ENCODE assay signal across 8 cellular contexts in the genomic region with DNA sequence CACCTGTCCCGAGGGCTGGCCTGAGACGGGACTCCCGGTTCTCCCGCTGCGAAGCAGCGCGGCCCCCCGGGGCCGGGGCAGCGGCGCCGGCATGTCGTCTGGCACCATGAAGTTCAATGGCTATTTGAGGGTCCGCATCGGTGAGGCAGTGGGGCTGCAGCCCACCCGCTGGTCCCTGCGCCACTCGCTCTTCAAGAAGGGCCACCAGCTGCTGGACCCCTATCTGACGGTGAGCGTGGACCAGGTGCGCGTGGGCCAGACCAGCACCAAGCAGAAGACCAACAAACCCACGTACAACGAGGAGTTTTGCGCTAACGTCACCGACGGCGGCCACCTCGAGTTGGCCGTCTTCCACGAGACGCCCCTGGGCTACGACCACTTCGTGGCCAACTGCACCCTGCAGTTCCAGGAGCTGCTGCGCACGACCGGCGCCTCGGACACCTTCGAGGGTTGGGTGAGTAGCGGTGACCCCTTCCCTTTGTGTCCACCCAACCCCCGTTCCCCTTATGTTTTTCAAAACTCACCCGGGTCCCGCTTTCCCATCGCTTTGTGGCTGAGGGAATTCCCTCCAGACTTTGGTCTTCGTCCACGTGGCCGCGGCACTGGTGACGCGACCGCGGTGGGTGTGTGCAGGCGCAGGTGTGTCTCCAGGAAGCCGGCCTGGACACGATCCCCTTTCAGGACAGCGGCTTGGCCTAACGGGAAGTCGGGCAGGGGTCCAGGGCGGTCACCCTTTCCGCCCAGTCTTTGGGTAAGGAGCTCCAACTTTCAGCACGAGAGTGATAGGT.
DNase-seq lines count a peak whose midpoint lies in the region; ATAC-seq and TF ChIP-seq lines count a peak whose summit lies in the region.

No MANE protein-coding gene starts in this region.

- peak overlapping the region; percentile 43 for H3K27ac Mint-ChIP-seq in stimulated activated naive B cell treated with anti-CD40 and anti-IgM and Interleukin-4, amounts not matched to agents 10 μg/mL and 1 μg/mL and 100 μg/mL, for 72 hours

- in situ Hi-C loops in astrocyte of the cerebellum (cut with HindIII; ENCODE audit: low sequenced_read_pairs): no loop called here

- H3K4me3 ChIP-seq in LNCaP clone FGC (ENCODE audit: low read depth, low read length) (peak overlapping the region; percentile 80), astrocyte of the cerebellum (ENCODE audit: low read depth, low read length) (peak overlapping the region; percentile 49), iPS-20b (ENCODE audit: low read length) (peak overlapping the region; percentile 67)

- TF ChIP-seq CTCF in LNCaP clone FGC (IDR thresholded peaks at IDR 0.05; ENCODE audit: control insufficient read depth, extremely low read depth, insufficient read depth) (no peak), astrocyte of the cerebellum (IDR thresholded peaks at IDR 0.05; ENCODE audit: low read depth, low read length, missing control alignments) (no peak)

- peak overlapping the region; percentile 21; the same call in 1 of the 2 replicates for H3K9ac ChIP-seq in iPS-20b (ENCODE audit: low read depth, low read length)

- peaks cover 5% of the 10 kb centered on the region; the same call in 1 of the 2 replicates for H3K4me1 ChIP-seq in iPS-20b (ENCODE audit: insufficient read depth, low read length)

- H3K36me3 Mint-ChIP-seq in stimulated activated naive B cell treated with anti-CD40 and anti-IgM and Interleukin-4, amounts not matched to agents 10 μg/mL and 1 μg/mL and 100 μg/mL, for 72 hours: peaks cover 0 to 3% of the 10 kb centered on the region in 2 donors

- H3K36me3 ChIP-seq in iPS-20b (ENCODE audit: insufficient read depth, low read depth, low read length): no peaks in the 10 kb centered on the region

- peak overlapping the region; percentile 87 to 89 for H3K4me3 Mint-ChIP-seq in stimulated activated naive B cell treated with anti-CD40 and anti-IgM and Interleukin-4, amounts not matched to agents 10 μg/mL and 1 μg/mL and 100 μg/mL, for 72 hours

- peaks cover 11% of the 10 kb centered on the region; the same call in 1 of the 2 replicates for H3K9me3 ChIP-seq in iPS-20b (ENCODE audit: insufficient read depth, low read depth, low read length)

- peaks cover 9 to 12% of the 10 kb centered on the region in 2 donors for H3K4me1 Mint-ChIP-seq in stimulated activated naive B cell treated with anti-CD40 and anti-IgM and Interleukin-4, amounts not matched to agents 10 μg/mL and 1 μg/mL and 100 μg/mL, for 72 hours

- ATAC-seq in GM18867 (IDR thresholded peaks at IDR 0.05; ENCODE audit: unreplicated experiment) (peak; percentile 11), GM18873 (IDR thresholded peaks at IDR 0.05; ENCODE audit: low FRiP score, unreplicated experiment) (no peak)
- peak; percentile 14 to 31 for ATAC-seq in stimulated activated naive B cell treated with anti-CD40 and anti-IgM and Interleukin-4, amounts not matched to agents 10 μg/mL and 1 μg/mL and 100 μg/mL, for 72 hours (replicated peaks)

- peaks cover 11% of the 10 kb centered on the region in 2 donors for H3K27me3 Mint-ChIP-seq in stimulated activated naive B cell treated with anti-CD40 and anti-IgM and Interleukin-4, amounts not matched to agents 10 μg/mL and 1 μg/mL and 100 μg/mL, for 72 hours

- DNase-seq in LNCaP clone FGC (ENCODE audit: low read depth) (peak; percentile 40), astrocyte of the cerebellum (ENCODE audit: low read depth) (no peak), SIG-M5 treated with dmso at 0.1 percent for 504 hours (lab: John Stamatoyannopoulos, UW; ENCODE audit: unreplicated experiment) (no peak), GF-D8 (lab: John Stamatoyannopoulos, UW) (no peak)
- no peak for DNase-seq in stimulated activated naive B cell treated with anti-CD40 and anti-IgM and Interleukin-4, amounts not matched to agents 10 μg/mL and 1 μg/mL and 100 μg/mL, for 72 hours

- H3K27me3 ChIP-seq in iPS-20b (ENCODE audit: insufficient read depth, low read length): peaks cover 47% of the 10 kb centered on the region

- peaks cover 0 to 2% of the 10 kb centered on the region in 2 donors for H3K9me3 Mint-ChIP-seq in stimulated activated naive B cell treated with anti-CD40 and anti-IgM and Interleukin-4, amounts not matched to agents 10 μg/mL and 1 μg/mL and 100 μg/mL, for 72 hours

- no peak overlapping the region for H3K27ac ChIP-seq in iPS-20b (ENCODE audit: low read length)
